2 cellular contexts compared by ENCODE assay signal in the genomic region with DNA sequence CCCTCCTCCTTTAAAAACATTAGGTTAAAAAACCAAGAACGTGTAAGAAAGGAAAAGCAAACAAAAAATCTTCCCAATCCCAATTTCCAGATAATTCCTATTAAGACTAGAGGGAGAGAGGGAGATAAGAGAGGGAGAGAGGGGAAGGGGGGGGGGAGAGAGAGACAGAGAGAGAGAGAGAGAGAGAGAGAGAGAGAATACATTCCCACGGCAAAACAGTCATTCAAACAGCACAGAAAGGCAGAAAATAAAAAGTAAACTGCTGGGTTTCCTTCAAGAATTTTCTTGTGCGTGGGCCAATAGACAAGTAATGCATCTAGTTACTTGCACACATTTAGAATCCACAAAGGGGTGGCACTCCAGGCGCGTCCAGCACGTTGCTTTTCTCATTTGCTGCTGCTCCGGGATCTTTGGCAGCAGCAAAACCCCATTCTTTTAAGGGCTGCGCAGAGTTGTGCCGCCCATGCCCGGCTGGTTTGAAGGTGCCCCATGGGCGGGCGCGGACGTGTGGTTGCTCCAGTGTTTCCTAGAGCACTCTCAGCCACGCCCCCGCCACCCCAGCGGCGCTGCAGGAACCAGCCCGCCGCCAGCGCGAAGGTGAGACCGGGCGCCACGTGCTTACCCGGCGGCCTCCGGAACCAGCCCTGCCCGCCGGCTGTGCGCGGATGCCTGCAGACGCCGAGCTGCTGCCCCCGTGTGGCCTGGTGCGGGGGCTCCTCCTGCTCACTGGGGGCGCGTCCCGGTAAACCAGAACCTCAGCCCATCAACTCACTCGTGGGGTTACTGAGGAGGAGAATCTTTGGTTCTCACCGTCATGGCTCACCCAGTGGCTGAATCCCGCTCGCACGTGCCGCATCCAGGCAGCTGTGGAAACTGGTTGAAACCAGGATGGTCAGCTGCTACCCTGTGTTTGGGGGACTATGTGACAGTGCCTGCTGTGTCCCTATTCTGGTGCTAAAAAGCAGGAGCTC.
TF ChIP-seq lines count a peak whose summit lies in the region.

No MANE protein-coding gene starts in this region.

TF ChIP-seq in A549, 52 proteins besides CTCF, POLR2A, EP300 and RAD21 (continued from another document):
- TF ChIP-seq, protein P1, sequence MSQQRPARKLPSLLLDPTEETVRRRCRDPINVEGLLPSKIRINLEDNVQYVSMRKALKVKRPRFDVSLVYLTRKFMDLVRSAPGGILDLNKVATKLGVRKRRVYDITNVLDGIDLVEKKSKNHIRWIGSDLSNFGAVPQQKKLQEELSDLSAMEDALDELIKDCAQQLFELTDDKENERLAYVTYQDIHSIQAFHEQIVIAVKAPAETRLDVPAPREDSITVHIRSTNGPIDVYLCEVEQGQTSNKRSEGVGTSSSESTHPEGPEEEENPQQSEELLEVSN (IDR thresholded peaks at IDR 0.05; ENCODE audit: borderline replicate concordance, low read depth), result peak; percentile 100
- TF ChIP-seq KDM1A (IDR thresholded peaks at IDR 0.05; ENCODE audit: low read depth), result no peak
- TF ChIP-seq MAX (IDR thresholded peaks at IDR 0.05), result peak; percentile 100
- 0 out of 2 replicates have a peak, but pooled peaks have one; percentile 74 for TF ChIP-seq EHF (CRISPR knock-in tag; IDR thresholded peaks at IDR 0.05)
- no peak for TF ChIP-seq CBX8 (IDR thresholded peaks at IDR 0.05)
- TF ChIP-seq, protein P2, sequence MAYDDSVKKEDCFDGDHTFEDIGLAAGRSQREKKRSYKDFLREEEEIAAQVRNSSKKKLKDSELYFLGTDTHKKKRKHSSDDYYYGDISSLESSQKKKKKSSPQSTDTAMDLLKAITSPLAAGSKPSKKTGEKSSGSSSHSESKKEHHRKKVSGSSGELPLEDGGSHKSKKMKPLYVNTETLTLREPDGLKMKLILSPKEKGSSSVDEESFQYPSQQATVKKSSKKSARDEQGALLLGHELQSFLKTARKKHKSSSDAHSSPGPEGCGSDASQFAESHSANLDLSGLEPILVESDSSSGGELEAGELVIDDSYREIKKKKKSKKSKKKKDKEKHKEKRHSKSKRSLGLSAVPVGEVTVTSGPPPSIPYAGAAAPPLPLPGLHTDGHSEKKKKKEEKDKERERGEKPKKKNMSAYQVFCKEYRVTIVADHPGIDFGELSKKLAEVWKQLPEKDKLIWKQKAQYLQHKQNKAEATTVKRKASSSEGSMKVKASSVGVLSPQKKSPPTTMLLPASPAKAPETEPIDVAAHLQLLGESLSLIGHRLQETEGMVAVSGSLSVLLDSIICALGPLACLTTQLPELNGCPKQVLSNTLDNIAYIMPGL (CRISPR knock-in tag; IDR thresholded peaks at IDR 0.05; ENCODE audit: borderline replicate concordance), result no peak
- no peak for TF ChIP-seq HES2 (IDR thresholded peaks at IDR 0.05)
- TF ChIP-seq MAZ (IDR thresholded peaks at IDR 0.05; ENCODE audit: borderline replicate concordance, low read depth, low read length), result 0 out of 2 replicates have a peak, but pooled peaks have one; percentile 54
- no peak for TF ChIP-seq BHLHE40 (IDR thresholded peaks at IDR 0.05; ENCODE audit: low read depth, low read length)
- peak in 1 of 2 experiments; percentile 40; a peak in 1 of 5 replicates for TF ChIP-seq JUN (IDR thresholded peaks at IDR 0.05)
- TF ChIP-seq JUNB (IDR thresholded peaks at IDR 0.05), result no peak
- TF ChIP-seq HEYL (CRISPR knock-in tag; IDR thresholded peaks at IDR 0.05), result no peak
- TF ChIP-seq CEBPB (IDR thresholded peaks at IDR 0.05), result no peak
- TF ChIP-seq RARB (CRISPR knock-in tag; IDR thresholded peaks at IDR 0.05), result no peak
- TF ChIP-seq ATOH8 (CRISPR knock-in tag; IDR thresholded peaks at IDR 0.05; ENCODE audit: low read depth), result peak; percentile 82
- peak; percentile 91 for TF ChIP-seq SMC3 (IDR thresholded peaks at IDR 0.05)
- TF ChIP-seq POLR2AphosphoS2 (conservative IDR thresholded peaks at IDR 0.05; ENCODE audit: low read length), result no peak
- TF ChIP-seq MYC (IDR thresholded peaks at IDR 0.05; ENCODE audit: borderline replicate concordance, low read length), result peak; percentile 85
- TF ChIP-seq NPAS2 (CRISPR knock-in tag; IDR thresholded peaks at IDR 0.05; ENCODE audit: borderline replicate concordance), result 0 out of 2 replicates have a peak, but pooled peaks have one; percentile 39
- no peak for TF ChIP-seq PHF8 (IDR thresholded peaks at IDR 0.05; ENCODE audit: borderline replicate concordance, low read depth)
- no peak for TF ChIP-seq RCOR1 (IDR thresholded peaks at IDR 0.05; ENCODE audit: low read depth, low read length)
- TF ChIP-seq, protein P3, sequence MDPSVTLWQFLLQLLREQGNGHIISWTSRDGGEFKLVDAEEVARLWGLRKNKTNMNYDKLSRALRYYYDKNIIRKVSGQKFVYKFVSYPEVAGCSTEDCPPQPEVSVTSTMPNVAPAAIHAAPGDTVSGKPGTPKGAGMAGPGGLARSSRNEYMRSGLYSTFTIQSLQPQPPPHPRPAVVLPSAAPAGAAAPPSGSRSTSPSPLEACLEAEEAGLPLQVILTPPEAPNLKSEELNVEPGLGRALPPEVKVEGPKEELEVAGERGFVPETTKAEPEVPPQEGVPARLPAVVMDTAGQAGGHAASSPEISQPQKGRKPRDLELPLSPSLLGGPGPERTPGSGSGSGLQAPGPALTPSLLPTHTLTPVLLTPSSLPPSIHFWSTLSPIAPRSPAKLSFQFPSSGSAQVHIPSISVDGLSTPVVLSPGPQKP (IDR thresholded peaks at IDR 0.05; ENCODE audit: low read depth, low read length), result no peak
- no peak for TF ChIP-seq FOXS1 (CRISPR knock-in tag; IDR thresholded peaks at IDR 0.05)
- TF ChIP-seq HOXB13 (CRISPR knock-in tag; IDR thresholded peaks at IDR 0.05; ENCODE audit: low read depth), result peak; percentile 61; the same call in 1 of the 2 replicates
- TF ChIP-seq CHD4 (IDR thresholded peaks at IDR 0.05; ENCODE audit: borderline replicate concordance), result no peak
- no peak for TF ChIP-seq ZFP36 (IDR thresholded peaks at IDR 0.05; ENCODE audit: borderline replicate concordance, partially characterized antibody)

TF ChIP-seq in liver, 16 proteins besides CTCF, POLR2A, EP300 and RAD21 (continued from another document):
- TF ChIP-seq, protein P4, sequence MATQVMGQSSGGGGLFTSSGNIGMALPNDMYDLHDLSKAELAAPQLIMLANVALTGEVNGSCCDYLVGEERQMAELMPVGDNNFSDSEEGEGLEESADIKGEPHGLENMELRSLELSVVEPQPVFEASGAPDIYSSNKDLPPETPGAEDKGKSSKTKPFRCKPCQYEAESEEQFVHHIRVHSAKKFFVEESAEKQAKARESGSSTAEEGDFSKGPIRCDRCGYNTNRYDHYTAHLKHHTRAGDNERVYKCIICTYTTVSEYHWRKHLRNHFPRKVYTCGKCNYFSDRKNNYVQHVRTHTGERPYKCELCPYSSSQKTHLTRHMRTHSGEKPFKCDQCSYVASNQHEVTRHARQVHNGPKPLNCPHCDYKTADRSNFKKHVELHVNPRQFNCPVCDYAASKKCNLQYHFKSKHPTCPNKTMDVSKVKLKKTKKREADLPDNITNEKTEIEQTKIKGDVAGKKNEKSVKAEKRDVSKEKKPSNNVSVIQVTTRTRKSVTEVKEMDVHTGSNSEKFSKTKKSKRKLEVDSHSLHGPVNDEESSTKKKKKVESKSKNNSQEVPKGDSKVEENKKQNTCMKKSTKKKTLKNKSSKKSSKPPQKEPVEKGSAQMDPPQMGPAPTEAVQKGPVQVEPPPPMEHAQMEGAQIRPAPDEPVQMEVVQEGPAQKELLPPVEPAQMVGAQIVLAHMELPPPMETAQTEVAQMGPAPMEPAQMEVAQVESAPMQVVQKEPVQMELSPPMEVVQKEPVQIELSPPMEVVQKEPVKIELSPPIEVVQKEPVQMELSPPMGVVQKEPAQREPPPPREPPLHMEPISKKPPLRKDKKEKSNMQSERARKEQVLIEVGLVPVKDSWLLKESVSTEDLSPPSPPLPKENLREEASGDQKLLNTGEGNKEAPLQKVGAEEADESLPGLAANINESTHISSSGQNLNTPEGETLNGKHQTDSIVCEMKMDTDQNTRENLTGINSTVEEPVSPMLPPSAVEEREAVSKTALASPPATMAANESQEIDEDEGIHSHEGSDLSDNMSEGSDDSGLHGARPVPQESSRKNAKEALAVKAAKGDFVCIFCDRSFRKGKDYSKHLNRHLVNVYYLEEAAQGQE (IDR thresholded peaks at IDR 0.05), result no peak
- TF ChIP-seq GABPA (IDR thresholded peaks at IDR 0.05 in 1 of 2, conservative IDR thresholded peaks at IDR 0.05 in 1 of 2) (no peak), HNF4A (conservative IDR thresholded peaks at IDR 0.05) (no peak), RXRA (IDR thresholded peaks at IDR 0.05) (no peak), FOXA1 (IDR thresholded peaks at IDR 0.05) (no peak), YY1 (IDR thresholded peaks at IDR 0.05) (no peak)
- TF ChIP-seq, protein P5, sequence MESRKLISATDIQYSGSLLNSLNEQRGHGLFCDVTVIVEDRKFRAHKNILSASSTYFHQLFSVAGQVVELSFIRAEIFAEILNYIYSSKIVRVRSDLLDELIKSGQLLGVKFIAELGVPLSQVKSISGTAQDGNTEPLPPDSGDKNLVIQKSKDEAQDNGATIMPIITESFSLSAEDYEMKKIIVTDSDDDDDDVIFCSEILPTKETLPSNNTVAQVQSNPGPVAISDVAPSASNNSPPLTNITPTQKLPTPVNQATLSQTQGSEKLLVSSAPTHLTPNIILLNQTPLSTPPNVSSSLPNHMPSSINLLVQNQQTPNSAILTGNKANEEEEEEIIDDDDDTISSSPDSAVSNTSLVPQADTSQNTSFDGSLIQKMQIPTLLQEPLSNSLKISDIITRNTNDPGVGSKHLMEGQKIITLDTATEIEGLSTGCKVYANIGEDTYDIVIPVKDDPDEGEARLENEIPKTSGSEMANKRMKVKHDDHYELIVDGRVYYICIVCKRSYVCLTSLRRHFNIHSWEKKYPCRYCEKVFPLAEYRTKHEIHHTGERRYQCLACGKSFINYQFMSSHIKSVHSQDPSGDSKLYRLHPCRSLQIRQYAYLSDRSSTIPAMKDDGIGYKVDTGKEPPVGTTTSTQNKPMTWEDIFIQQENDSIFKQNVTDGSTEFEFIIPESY (IDR thresholded peaks at IDR 0.05), result no peak
